Comparison of ENCODE assay signal across 32 cellular contexts in the genomic region with DNA sequence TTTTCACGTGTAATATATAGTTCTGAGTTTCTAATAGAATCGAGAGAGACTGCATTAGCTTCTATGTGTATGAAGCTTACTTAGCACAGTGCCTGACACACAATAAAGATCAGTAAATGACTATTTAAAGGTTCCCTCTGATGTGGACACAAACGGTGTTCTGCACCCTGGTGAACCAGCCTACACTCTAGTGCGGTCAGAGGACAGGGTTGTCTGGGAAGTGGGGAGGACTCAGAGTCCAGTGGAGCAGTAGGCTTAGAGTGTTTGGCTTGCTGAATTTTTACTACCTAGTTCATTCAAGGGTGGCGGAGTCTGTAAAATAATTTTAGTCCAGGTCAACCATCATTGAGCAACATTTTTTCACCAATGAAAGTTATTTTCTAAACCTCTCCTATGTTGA.
"Had no signal": no experiment of that assay in that cellular context is flagged by ENCODE, and none has a peak within 500 bp of the region (broad histone marks: within the 10 kb centered on the region; RNA-seq: fewer than 3 reads in every experiment).

No MANE protein-coding gene starts in this region.

- DNase-seq: activated CD4-positive, alpha-beta memory T cell treated with anti-CD3 and anti-CD28 coated beads, Interleukin-2, amount 10 ng/mL, durations not matched to agents 7 days and 5 days; activated CD4-positive, alpha-beta T cell treated with anti-CD3 and anti-CD28 coated beads for 1 hour; activated CD4-positive, alpha-beta T cell treated with anti-CD3 and anti-CD28 coated beads for 36 hours; activated CD4-positive, alpha-beta T cell treated with anti-CD3 and anti-CD28 coated beads for 48 hours; activated CD4-positive, alpha-beta T cell treated with anti-CD3 and anti-CD28 coated beads, Interleukin-2, amount 10 ng/mL, durations not matched to agents 7 days and 5 days; activated CD4-positive, alpha-beta T cell treated with anti-CD3 and anti-CD28 coated beads, Interleukin-2, amount 50 U/mL, for 48 hours; activated CD4-positive, CD25-positive, alpha-beta regulatory T cell; activated CD8-positive, alpha-beta memory T cell treated with anti-CD3 and anti-CD28 coated beads for 24 hours; activated CD8-positive, alpha-beta memory T cell treated with anti-CD3 and anti-CD28 coated beads, Interleukin-2, amount 10 ng/mL, durations not matched to agents 7 days and 5 days; activated CD8-positive, alpha-beta memory T cell treated with anti-CD3 and anti-CD28 coated beads, Interleukin-2, amount 50 U/mL, for 48 hours; activated CD8-positive, alpha-beta T cell treated with anti-CD3 and anti-CD28 coated beads, Interleukin-2, amount 10 ng/mL, durations not matched to agents 7 days and 5 days; activated effector memory CD4-positive, alpha-beta T cell treated with Interleukin-2 at 50 U/mL for 16 hours; activated gamma-delta T cell; activated naive CD4-positive, alpha-beta T cell treated with anti-CD3 and anti-CD28 coated beads, Interleukin-2, amount 10 ng/mL, durations not matched to agents 7 days and 5 days; activated naive CD4-positive, alpha-beta T cell treated with Interleukin-2 at 50 U/mL for 16 hours; activated naive CD8-positive, alpha-beta T cell treated with anti-CD3 and anti-CD28 coated beads, Interleukin-2, amount 10 ng/mL, durations not matched to agents 7 days and 5 days; activated naive CD8-positive, alpha-beta T cell treated with anti-CD3 and anti-CD28 coated beads, Interleukin-2, amount 50 U/mL, for 24 hours; activated T-cell treated with anti-CD3 and anti-CD28 coated beads, Interleukin-2, amount 50 U/mL, for 24 hours; activated T-cell treated with anti-CD3 and anti-CD28 coated beads, Interleukin-2, amount 50 U/mL, for 48 hours; amygdala; anterior cingulate cortex; caudate nucleus; cerebellar nuclear complex; T-helper 2 cell; T-helper 9 cell had no signal

- H3K27me3 ChIP-seq: ascending aorta, cardiac muscle cell had no signal

- H3K27ac ChIP-seq: ascending aorta, cardiac muscle cell, VCaP had no signal

- FAIRE-seq: bronchial epithelial cell, TTC549 had no signal

- H3K4me3 ChIP-seq: ascending aorta, cardiac muscle cell had no signal

- ATAC-seq: activated CD4-positive, alpha-beta T cell treated with anti-CD3 and anti-CD28 coated beads for 36 hours; activated CD4-positive, CD25-positive, alpha-beta regulatory T cell treated with anti-CD3 and anti-CD28 coated beads, Interleukin-2, amount 50 U/mL, for 24 hours; activated CD8-positive, alpha-beta memory T cell treated with anti-CD3 and anti-CD28 coated beads, Interleukin-2, amount 10 ng/mL, durations not matched to agents 7 days and 5 days; activated CD8-positive, alpha-beta T cell treated with anti-CD3 and anti-CD28 coated beads, Interleukin-2, amount 10 ng/mL, durations not matched to agents 7 days and 5 days; activated naive CD8-positive, alpha-beta T cell treated with anti-CD3 and anti-CD28 coated beads, Interleukin-2, amount 50 U/mL, for 24 hours; WTC11 had no signal

- H3K36me3 ChIP-seq: ascending aorta, cardiac muscle cell had no signal

- H3K9me3 ChIP-seq: ascending aorta had no signal
